8 cellular contexts compared by ENCODE assay signal in genomic region chr19:17155251-17155650, GRCh38.
"Had no signal": no experiment of that assay in that cellular context is flagged by ENCODE, and none has a peak within 500 bp of the region (broad histone marks: within the 10 kb centered on the region; RNA-seq: fewer than 3 reads in every experiment).

No MANE protein-coding gene starts in this region.

- H3K4me3 ChIP-seq: K562 had no signal

- H3K9ac ChIP-seq: KMS-11 had no signal

- DNase-seq: IMR-90, KBM-7, KG1 had no signal

- H3K27ac ChIP-seq: HL-60, KMS-11 had no signal

- H3K4me2 ChIP-seq: KMS-11 had no signal

- ATAC-seq: HepG2, K562 had no signal

- H3K27me3 Mint-ChIP-seq: IgD-negative memory B cell had no signal

- H3K4me3 Mint-ChIP-seq: IgD-negative memory B cell had no signal
